In the genomic region with DNA sequence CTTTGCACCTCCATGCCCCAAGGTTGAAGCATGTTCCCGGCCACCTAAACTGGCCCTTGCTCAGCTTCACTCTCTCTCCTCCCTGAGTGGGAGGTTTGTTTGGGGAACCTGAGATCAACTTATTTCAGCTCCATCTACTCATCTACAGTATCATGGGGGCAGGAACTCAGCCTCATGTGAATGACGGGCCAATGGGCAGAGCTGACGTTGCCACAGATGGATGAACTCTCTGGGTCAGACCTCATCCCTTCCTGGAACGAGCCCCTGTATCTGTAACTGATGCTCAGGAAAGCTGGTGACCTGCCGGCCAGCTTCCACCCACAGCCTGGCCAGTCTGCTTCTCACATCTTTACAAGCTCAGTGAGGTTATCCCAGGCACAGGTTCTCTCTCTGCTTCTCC, we compare ENCODE assay signal across 14 cellular contexts.
DNase-seq lines count a peak whose midpoint lies in the region; ATAC-seq and TF ChIP-seq lines count a peak whose summit lies in the region.
"Had no signal": no experiment of that assay in that cellular context is flagged by ENCODE, and none has a peak within 500 bp of the region (broad histone marks: within the 10 kb centered on the region; RNA-seq: fewer than 3 reads in every experiment).

No MANE protein-coding gene starts in this region.

- H3K23me2 ChIP-seq in H9 (ENCODE audit: insufficient read length, low read depth, low read length, poor library complexity, severe bottlenecking): no peaks in the 10 kb centered on the region

- H2AK5ac ChIP-seq in H9 (ENCODE audit: insufficient read length, low read length): no peak overlapping the region

- no peak overlapping the region for H3K4me2 ChIP-seq in H9 (ENCODE audit: insufficient read depth, insufficient read length, low read length)

- H3K18ac ChIP-seq in H9 (ENCODE audit: insufficient read length, low read depth, low read length): no peak overlapping the region

- H2BK15ac ChIP-seq in H9 (ENCODE audit: low read depth, low read length): no peak overlapping the region

- H4K5ac ChIP-seq in H9 (ENCODE audit: insufficient read length, low read depth, low read length): no peak overlapping the region

- no peak overlapping the region for H3K9ac ChIP-seq in H9 (ENCODE audit: extremely low read depth, insufficient read length, low read length)

- H3K27ac ChIP-seq in testis (no peak overlapping the region), H9 (ENCODE audit: insufficient read length, low read depth, low read length) (no peak overlapping the region)

- no peak overlapping the region for H3K4ac ChIP-seq in H9 (ENCODE audit: low read depth, low read length)

- no peaks in the 10 kb centered on the region for H3K79me2 ChIP-seq in H9 (ENCODE audit: insufficient read depth, low read length)

- H3K4me1 ChIP-seq in testis (no peaks in the 10 kb centered on the region), H9 (ENCODE audit: insufficient read depth, low read length) (no peaks in the 10 kb centered on the region)
- H3K4me1 ChIP-seq: Caco-2 had no signal

- TF ChIP-seq POLR2A in testis (IDR thresholded peaks at IDR 0.05): no peak

- WGBS in testis, 2 donors: 86% methylated on average over 5 of the region's 5 CpGs
- no CpG with 5 or more reads among the region's 5 CpGs for WGBS in H9 (ENCODE audit: extremely low coverage, insufficient read length, low lambda C conversion rate)

- no peaks in the 10 kb centered on the region for H3K9me3 ChIP-seq in testis
- H3K9me3 ChIP-seq in H9 (ENCODE audit: control insufficient read depth, low read depth, low read length): no peaks in the 10 kb centered on the region
- H3K9me3 ChIP-seq: Caco-2 had no signal

- no peaks in the 10 kb centered on the region for H3K4me1 Mint-ChIP-seq in osteocyte (ENCODE audit: unreplicated experiment)
- H3K4me1 Mint-ChIP-seq in H9: no peaks in the 10 kb centered on the region

- H3K14ac ChIP-seq in H9 (ENCODE audit: insufficient read depth, low read length): no peak overlapping the region

- H3K79me1 ChIP-seq in H9 (ENCODE audit: insufficient read depth, low read depth, low read length, poor library complexity, severe bottlenecking): no peaks in the 10 kb centered on the region

- H2AFZ ChIP-seq in H9 (ENCODE audit: low read length): no peak overlapping the region

- no peak overlapping the region for H3K23ac ChIP-seq in H9 (ENCODE audit: insufficient read length, low read depth, low read length)

- ATAC-seq in sciatic nerve: no peak
- ATAC-seq: CD8-positive, alpha-beta T cell had no signal

- H3K9me3 Mint-ChIP-seq in osteocyte (ENCODE audit: unreplicated experiment): peaks cover 6% of the 10 kb centered on the region
- no peaks in the 10 kb centered on the region; a peak in 1 of 5 replicates for H3K9me3 Mint-ChIP-seq in H9
- H3K9me3 Mint-ChIP-seq: CD8-positive, alpha-beta T cell had no signal

- no peaks in the 10 kb centered on the region for H3K36me3 ChIP-seq in testis (ENCODE audit: low read depth, missing control alignments)

- H2BK12ac ChIP-seq in H9 (ENCODE audit: insufficient read length, low read depth, low read length): no peak overlapping the region

- DNase-seq in left kidney (ENCODE audit: low read depth, low spot score): peak; percentile 93
- peak; percentile 38 for DNase-seq in osteocyte (ENCODE audit: extremely low spot score, unreplicated experiment)
- peak; percentile 7 for DNase-seq in sciatic nerve (ENCODE audit: low spot score)
- DNase-seq in testis: no peak
- DNase-seq in SW 1271 (lab: John Stamatoyannopoulos, UW): no peak
- DNase-seq in activated CD4-positive, alpha-beta T cell treated with anti-CD3 and anti-CD28 coated beads, Interleukin-2, amount 50 U/mL, for 1 hour: no peak
- no peak for DNase-seq in H9
- DNase-seq: C1 segment of cervical spinal cord; Caco-2; CD8-positive, alpha-beta T cell; DMS153; DND-41; GOT3; HCEC 1CT had no signal

- H3K27ac Mint-ChIP-seq in osteocyte (ENCODE audit: unreplicated experiment) (no peak overlapping the region), H9 (no peak overlapping the region)
- H3K27ac Mint-ChIP-seq: CD8-positive, alpha-beta T cell had no signal

- no peak overlapping the region for H3K56ac ChIP-seq in H9 (ENCODE audit: insufficient read length, low read depth, low read length)

- H3K27me3 ChIP-seq in testis (no peaks in the 10 kb centered on the region), H9 (ENCODE audit: insufficient read depth, low read length) (no peaks in the 10 kb centered on the region)

- H2BK5ac ChIP-seq in H9 (ENCODE audit: insufficient read length, low read length): no peak overlapping the region

- H3K27me3 Mint-ChIP-seq in osteocyte (ENCODE audit: unreplicated experiment): no peaks in the 10 kb centered on the region
- H3K27me3 Mint-ChIP-seq in H9 (ENCODE audit: low read depth): peaks cover 8% of the 10 kb centered on the region

- H4K91ac ChIP-seq in H9 (ENCODE audit: insufficient read length, low read depth, low read length): no peak overlapping the region

- H3K4me3 Mint-ChIP-seq in osteocyte (ENCODE audit: unreplicated experiment): no peak overlapping the region
- H3K4me3 Mint-ChIP-seq in H9: no peak overlapping the region
- H3K4me3 Mint-ChIP-seq: CD8-positive, alpha-beta T cell had no signal

- no peak overlapping the region for H3K4me3 ChIP-seq in testis

- H4K20me1 ChIP-seq in H9 (ENCODE audit: control insufficient read depth, insufficient read depth, insufficient read length): no peaks in the 10 kb centered on the region

- intact Hi-C loops in sciatic nerve (cut with DNase I): no loop called here
- intact Hi-C loops in testis (cut with DNase I; ENCODE audit: low total_unique reads): no loop called here

- H2BK20ac ChIP-seq in H9 (ENCODE audit: low read depth, low read length, poor library complexity, severe bottlenecking): no peak overlapping the region

- no peak overlapping the region for H3T11ph ChIP-seq in H9 (ENCODE audit: low read length)

- H2BK120ac ChIP-seq in H9 (ENCODE audit: low read depth, low read length, poor library complexity, severe bottlenecking): no peak overlapping the region

- TF ChIP-seq CTCF in osteocyte (IDR thresholded peaks at IDR 0.05) (no peak), testis (IDR thresholded peaks at IDR 0.05) (no peak), H9 (conservative IDR thresholded peaks at IDR 0.05) (no peak)

- H3K36me3 Mint-ChIP-seq in osteocyte (ENCODE audit: unreplicated experiment) (no peaks in the 10 kb centered on the region), H9 (ENCODE audit: insufficient read depth in 1 of 3, low read depth in 3 of 3) (no peaks in the 10 kb centered on the region; a peak in 1 of 7 replicates)
- H3K36me3 Mint-ChIP-seq: CD8-positive, alpha-beta T cell had no signal

- no peak overlapping the region for H4K8ac ChIP-seq in H9 (replicated peaks; ENCODE audit: insufficient read length, low read depth, low read length)

Comparison
In these comparisons a context has a peak if more than half of its experiments do, and no peak if none do; other contexts are left out.
1. DNase-seq: peak in left kidney (single experiment), osteocyte (single experiment) and sciatic nerve (single experiment); none in testis (single experiment), SW 1271 (0 of 2), activated CD4-positive, alpha-beta T cell treated with anti-CD3 and anti-CD28 coated beads, Interleukin-2, amount 50 U/mL, for 1 hour (single experiment) and H9 (single experiment).